ENCODE assay signal across 11 cellular contexts in the genomic region with DNA sequence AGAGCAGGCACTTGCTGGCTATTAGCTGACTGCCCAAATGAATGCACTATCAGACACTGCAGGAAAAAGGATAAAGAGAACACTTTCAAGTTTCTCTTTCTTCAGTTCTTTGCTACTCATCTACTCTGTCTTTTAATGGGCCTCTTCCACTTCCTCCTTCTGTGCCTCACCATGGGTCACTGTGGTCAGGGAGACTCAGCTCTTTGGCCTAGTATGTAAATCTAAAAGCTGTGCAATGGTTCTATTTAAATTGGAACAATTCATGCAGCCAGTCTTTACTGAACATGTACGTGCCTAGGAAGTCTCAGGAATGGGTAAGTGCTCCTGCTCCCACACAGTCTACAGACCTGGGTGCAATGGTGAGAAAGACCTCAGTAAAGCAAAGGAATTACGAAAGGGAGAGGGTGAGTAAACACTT.
DNase-seq lines count a peak whose midpoint lies in the region; ATAC-seq and TF ChIP-seq lines count a peak whose summit lies in the region.
"Had no signal": no experiment of that assay in that cellular context is flagged by ENCODE, and none has a peak within 500 bp of the region (broad histone marks: within the 10 kb centered on the region; RNA-seq: fewer than 3 reads in every experiment).

No MANE protein-coding gene starts in this region.

- no peak for TF ChIP-seq EP300 in suprapubic skin (IDR thresholded peaks at IDR 0.05)

- no peaks in the 10 kb centered on the region for H3K4me1 ChIP-seq in GM23338 (ENCODE audit: insufficient read depth)
- H3K4me1 ChIP-seq in suprapubic skin, result no peaks in the 10 kb centered on the region

- no peak for TF ChIP-seq CTCF in GM23338 (conservative IDR thresholded peaks at IDR 0.05; ENCODE audit: low read depth in 2 of 2)
- TF ChIP-seq CTCF in suprapubic skin (IDR thresholded peaks at IDR 0.05), result no peak

- H3K4me3 ChIP-seq in GM23338 (no peak overlapping the region), suprapubic skin (no peak overlapping the region)

- WGBS in suprapubic skin, result 86% methylated on average over 2 of the region's 2 CpGs

- H2AFZ ChIP-seq in GM23338, result no peak overlapping the region

- DNase-seq in left lobe of liver (ENCODE audit: low spot score) (no peak), GM23338 (ENCODE audit: low spot score) (no peak), NCI-H1694 (lab: John Stamatoyannopoulos, UW) (no peak), DMS79 treated with DMSO at 0.1 percent for 48 hours (lab: John Stamatoyannopoulos, UW) (no peak), suprapubic skin (ENCODE audit: low spot score in 2 of 2) (no peak)
- DNase-seq: activated T-cell treated with anti-CD3 and anti-CD28 coated beads, Interleukin-2, amount 50 U/mL, for 72 hours; NCI-H524 treated with DMSO at 0.1 percent for 48 hours had no signal

- H3K36me3 ChIP-seq in GM23338 (ENCODE audit: insufficient read depth) (no peaks in the 10 kb centered on the region; the same call in 1 of the 2 replicates), suprapubic skin (no peaks in the 10 kb centered on the region)

- H3K4me1 Mint-ChIP-seq in GM23338, result peaks cover 16% of the 10 kb centered on the region
- H3K4me1 Mint-ChIP-seq: nephron had no signal

- no peaks in the 10 kb centered on the region for H3F3A ChIP-seq in GM23338 (replicated peaks; ENCODE audit: low read depth)

- TF ChIP-seq POLR2A in suprapubic skin (IDR thresholded peaks at IDR 0.05), result no peak

- H3K9me3 Mint-ChIP-seq in GM23338, result no peaks in the 10 kb centered on the region
- H3K9me3 Mint-ChIP-seq: nephron had no signal

- H3K4me2 ChIP-seq in GM23338, result no peak overlapping the region

- no peak overlapping the region for H3K27ac Mint-ChIP-seq in GM23338
- H3K27ac Mint-ChIP-seq: nephron had no signal

- peak; percentile 59 for ATAC-seq in GM18502 (IDR thresholded peaks at IDR 0.05; ENCODE audit: poor library complexity, unreplicated experiment)
- peak; percentile 40 for ATAC-seq in GM21526 (IDR thresholded peaks at IDR 0.05; ENCODE audit: low FRiP score, unreplicated experiment)
- ATAC-seq in HG03469 (IDR thresholded peaks at IDR 0.05; ENCODE audit: unreplicated experiment), result peak; percentile 30
- peak; percentile 20 for ATAC-seq in left lobe of liver
- no peak for ATAC-seq in GM23338

- no peaks in the 10 kb centered on the region for H3K79me2 ChIP-seq in GM23338 (replicated peaks; ENCODE audit: insufficient read depth)

- peaks cover 10% of the 10 kb centered on the region for H3K36me3 Mint-ChIP-seq in GM23338 (ENCODE audit: low read depth)

- H3K9me3 ChIP-seq in suprapubic skin, result no peaks in the 10 kb centered on the region

- H4K20me1 ChIP-seq in GM23338 (replicated peaks; ENCODE audit: insufficient read depth), result no peaks in the 10 kb centered on the region; the same call in 1 of the 2 replicates

- H3K4me3 Mint-ChIP-seq in GM23338, result no peak overlapping the region
- H3K4me3 Mint-ChIP-seq: activated T-cell treated with anti-CD3 and anti-CD28 coated beads, Interleukin-2, amount 50 U/mL, for 72 hours; nephron had no signal

- H3K27me3 ChIP-seq in GM23338 (ENCODE audit: insufficient read depth) (no peaks in the 10 kb centered on the region), suprapubic skin (no peaks in the 10 kb centered on the region)

- H3K27ac ChIP-seq in GM23338 (ENCODE audit: low read depth), result no peak overlapping the region
- H3K27ac ChIP-seq in suprapubic skin, result no peak overlapping the region

- H3K27me3 Mint-ChIP-seq in GM23338 (ENCODE audit: insufficient read depth, low read depth, poor library complexity), result peaks cover 3% of the 10 kb centered on the region

- H3K9me2 ChIP-seq in GM23338 (ENCODE audit: insufficient read depth), result no peaks in the 10 kb centered on the region

TF ChIP-seq in GM23338, 12 proteins besides CTCF, POLR2A, EP300 and RAD21:
- TF ChIP-seq STAT1 (IDR thresholded peaks at IDR 0.05; ENCODE audit: unreplicated experiment) (no peak), ETS1 (IDR thresholded peaks at IDR 0.05) (no peak)
